Comparison of ENCODE assay signal across 1 cellular context in the genomic region with DNA sequence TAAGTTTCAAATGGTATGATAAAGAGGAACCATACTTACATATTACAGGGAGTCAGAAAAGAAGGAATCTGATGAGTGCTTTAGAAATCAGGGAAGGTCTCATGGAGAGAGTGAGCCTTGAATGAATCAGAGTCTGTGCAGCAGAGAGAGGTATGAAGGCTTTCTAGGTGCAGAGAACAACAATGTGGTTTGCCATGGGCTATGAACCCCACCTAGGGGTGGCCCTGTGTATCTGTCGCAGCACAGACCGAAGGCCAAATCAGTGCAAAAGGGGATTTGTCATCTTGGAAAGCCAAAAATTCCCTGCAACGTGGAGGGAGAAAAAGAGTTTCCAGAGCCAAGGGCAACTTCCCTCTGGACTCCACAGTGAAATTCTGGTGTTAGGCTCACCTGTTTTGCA.
A peak's percentile ranks its signal among the peaks of the same experiment; 100 is the strongest.
TF ChIP-seq lines count a peak whose summit lies in the region.

No MANE protein-coding gene starts in this region.

TF ChIP-seq in K562, 482 proteins besides CTCF, POLR2A, EP300 and RAD21:
- TF ChIP-seq, protein P1, sequence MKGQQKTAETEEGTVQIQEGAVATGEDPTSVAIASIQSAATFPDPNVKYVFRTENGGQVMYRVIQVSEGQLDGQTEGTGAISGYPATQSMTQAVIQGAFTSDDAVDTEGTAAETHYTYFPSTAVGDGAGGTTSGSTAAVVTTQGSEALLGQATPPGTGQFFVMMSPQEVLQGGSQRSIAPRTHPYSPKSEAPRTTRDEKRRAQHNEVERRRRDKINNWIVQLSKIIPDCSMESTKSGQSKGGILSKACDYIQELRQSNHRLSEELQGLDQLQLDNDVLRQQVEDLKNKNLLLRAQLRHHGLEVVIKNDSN (CRISPR knock-in tag; IDR thresholded peaks at IDR 0.05): no peak
- TF ChIP-seq SMC3 (conservative IDR thresholded peaks at IDR 0.05; ENCODE audit: insufficient read depth, low read depth, low read length) (peak; percentile 49), CCNT2 (IDR thresholded peaks at IDR 0.05; ENCODE audit: borderline replicate concordance, extremely low read depth, insufficient read length, low read depth, low read length) (no peak)
- TF ChIP-seq, protein P2, sequence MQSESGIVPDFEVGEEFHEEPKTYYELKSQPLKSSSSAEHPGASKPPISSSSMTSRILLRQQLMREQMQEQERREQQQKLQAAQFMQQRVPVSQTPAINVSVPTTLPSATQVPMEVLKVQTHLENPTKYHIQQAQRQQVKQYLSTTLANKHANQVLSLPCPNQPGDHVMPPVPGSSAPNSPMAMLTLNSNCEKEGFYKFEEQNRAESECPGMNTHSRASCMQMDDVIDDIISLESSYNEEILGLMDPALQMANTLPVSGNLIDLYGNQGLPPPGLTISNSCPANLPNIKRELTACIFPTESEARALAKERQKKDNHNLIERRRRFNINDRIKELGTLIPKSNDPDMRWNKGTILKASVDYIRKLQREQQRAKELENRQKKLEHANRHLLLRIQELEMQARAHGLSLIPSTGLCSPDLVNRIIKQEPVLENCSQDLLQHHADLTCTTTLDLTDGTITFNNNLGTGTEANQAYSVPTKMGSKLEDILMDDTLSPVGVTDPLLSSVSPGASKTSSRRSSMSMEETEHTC (IDR thresholded peaks at IDR 0.05): no peak
- TF ChIP-seq, protein P3, sequence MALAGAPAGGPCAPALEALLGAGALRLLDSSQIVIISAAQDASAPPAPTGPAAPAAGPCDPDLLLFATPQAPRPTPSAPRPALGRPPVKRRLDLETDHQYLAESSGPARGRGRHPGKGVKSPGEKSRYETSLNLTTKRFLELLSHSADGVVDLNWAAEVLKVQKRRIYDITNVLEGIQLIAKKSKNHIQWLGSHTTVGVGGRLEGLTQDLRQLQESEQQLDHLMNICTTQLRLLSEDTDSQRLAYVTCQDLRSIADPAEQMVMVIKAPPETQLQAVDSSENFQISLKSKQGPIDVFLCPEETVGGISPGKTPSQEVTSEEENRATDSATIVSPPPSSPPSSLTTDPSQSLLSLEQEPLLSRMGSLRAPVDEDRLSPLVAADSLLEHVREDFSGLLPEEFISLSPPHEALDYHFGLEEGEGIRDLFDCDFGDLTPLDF (CRISPR knock-in tag; IDR thresholded peaks at IDR 0.05): no peak
